13 cellular contexts compared by ENCODE assay signal in the genomic region with DNA sequence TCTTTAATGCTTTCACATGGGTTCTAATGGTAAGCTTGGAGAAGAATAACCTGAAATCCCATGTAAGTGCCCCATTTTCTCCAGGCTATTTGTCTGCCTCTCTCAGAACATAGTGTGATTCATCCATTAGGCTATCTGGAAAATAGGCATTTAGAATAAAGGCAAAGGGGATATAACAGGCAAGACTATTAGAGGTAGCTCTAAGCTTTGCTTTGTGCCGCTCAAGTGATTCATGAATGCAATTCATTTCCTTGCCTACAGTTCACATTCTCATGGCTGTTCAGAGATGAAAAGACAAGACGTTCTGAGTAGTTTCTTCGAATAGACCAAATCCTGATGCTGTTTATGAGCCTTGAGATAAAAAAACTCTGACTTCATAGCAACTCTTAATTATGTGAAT.
DNase-seq lines count a peak whose midpoint lies in the region; ATAC-seq and TF ChIP-seq lines count a peak whose summit lies in the region.
"Had no signal": no experiment of that assay in that cellular context is flagged by ENCODE, and none has a peak within 500 bp of the region (broad histone marks: within the 10 kb centered on the region; RNA-seq: fewer than 3 reads in every experiment).

No MANE protein-coding gene starts in this region.

- H3K36me3 ChIP-seq in spleen = peaks cover 0 to 13% (median 0%) of the 10 kb centered on the region in 6 donors
- H3K36me3 ChIP-seq in neuronal stem cell (replicated peaks in 1 of 2; ENCODE audit: control insufficient read depth in 2 of 2, insufficient read depth in 2 of 2, low read length in 2 of 2) = no peaks in the 10 kb centered on the region
- H3K36me3 ChIP-seq: SJSA1 had no signal

- peaks cover 20% of the 10 kb centered on the region for H3K36me3 Mint-ChIP-seq in T-helper 1 cell treated with Interleukin-12 subunit alpha and Interleukin-12 subunit beta and Interleukin-4 antibody, amounts not matched to agents 30 μg/mL and 1 μg/mL, for 36 hours (ENCODE audit: low read depth)
- no peaks in the 10 kb centered on the region for H3K36me3 Mint-ChIP-seq in endothelial cell (ENCODE audit: low read depth, unreplicated experiment)

- no peak overlapping the region for H2AFZ ChIP-seq in neuronal stem cell (ENCODE audit: low read length)

- no peak for DNase-seq in activated CD4-positive, CD25-positive, alpha-beta regulatory T cell (lab: John Stamatoyannopoulos, UW)
- peak; percentile 26 for DNase-seq in epithelial cell of proximal tubule (ENCODE audit: low read depth)
- DNase-seq in spleen = no peak
- no peak for DNase-seq in endothelial cell (ENCODE audit: low spot score)
- no peak for DNase-seq in neuronal stem cell (ENCODE audit: low spot score)
- DNase-seq: activated CD4-positive, alpha-beta T cell treated with anti-CD3 and anti-CD28 coated beads, Interleukin-2, amount 50 U/mL, for 48 hours; body of pancreas; DMS 273 treated with DMSO at 0.1 percent for 48 hours; NCI-H510A treated with DMSO at 0.1 percent for 48 hours had no signal

- no peak overlapping the region for H3K18ac ChIP-seq in neuronal stem cell (ENCODE audit: low read length)

- H3K4me3 ChIP-seq in epithelial cell of proximal tubule (ENCODE audit: low read depth, low read length) (peak overlapping the region; percentile 16), spleen (no peak overlapping the region), neuronal stem cell (ENCODE audit: low read length in 2 of 2) (no peak overlapping the region)
- H3K4me3 ChIP-seq: body of pancreas, SJSA1 had no signal

- no peaks in the 10 kb centered on the region for H3K27me3 ChIP-seq in spleen (replicated peaks in 1 of 7)
- H3K27me3 ChIP-seq in neuronal stem cell (ENCODE audit: control insufficient read depth in 3 of 3, insufficient read depth in 3 of 3, low read depth in 1 of 3, low read length in 3 of 3) = no peaks in the 10 kb centered on the region
- H3K27me3 ChIP-seq: body of pancreas, SJSA1 had no signal

- H4K8ac ChIP-seq in neuronal stem cell (ENCODE audit: low read depth, low read length) = no peak overlapping the region

- H3K4me1 ChIP-seq in spleen (peaks cover 49 to 100% (median 96%) of the 10 kb centered on the region in 6 donors), neuronal stem cell (ENCODE audit: control insufficient read depth in 2 of 2, insufficient read depth in 1 of 2, low read depth in 1 of 2, low read length in 2 of 2) (peaks cover 0 to 4% of the 10 kb centered on the region in 2 donors)

- no peak overlapping the region for H2BK5ac ChIP-seq in neuronal stem cell (ENCODE audit: low read length)

- H2BK120ac ChIP-seq in neuronal stem cell (ENCODE audit: low read depth, low read length) = no peak overlapping the region

- ATAC-seq in activated CD4-positive, CD25-positive, alpha-beta regulatory T cell treated with anti-CD3 and anti-CD28 coated beads, Interleukin-2, amount 50 U/mL, for 24 hours = peak; percentile 14 to 37
- ATAC-seq in HG03354 (IDR thresholded peaks at IDR 0.05; ENCODE audit: poor library complexity, severe bottlenecking, unreplicated experiment) = no peak

- no peak for TF ChIP-seq POLR2A in spleen (IDR thresholded peaks at IDR 0.05)

- no peaks in the 10 kb centered on the region for H3K27me3 Mint-ChIP-seq in T-helper 1 cell treated with Interleukin-12 subunit alpha and Interleukin-12 subunit beta and Interleukin-4 antibody, amounts not matched to agents 30 μg/mL and 1 μg/mL, for 36 hours (ENCODE audit: low read depth)
- H3K27me3 Mint-ChIP-seq in endothelial cell (ENCODE audit: unreplicated experiment) = peaks cover 6% of the 10 kb centered on the region

- H4K91ac ChIP-seq in neuronal stem cell (ENCODE audit: low read depth, low read length, poor library complexity) = no peak overlapping the region

- 15 to 22% (median 20%) methylated on average over 3 of the region's 3 CpGs for WGBS in spleen, 5 donors
- WGBS in neuronal stem cell (ENCODE audit: extremely low coverage in 2 of 2, insufficient read length in 2 of 2, insufficient replicate concordance in 1 of 2), 2 donors = no CpG with 5 or more reads among the region's 3 CpGs

- H3K4ac ChIP-seq in neuronal stem cell (ENCODE audit: low read length) = no peak overlapping the region

- no peaks in the 10 kb centered on the region for H3K79me1 ChIP-seq in neuronal stem cell (ENCODE audit: low read depth, low read length)

- H2BK15ac ChIP-seq in neuronal stem cell (ENCODE audit: low read length) = no peak overlapping the region

- H3K9ac ChIP-seq in neuronal stem cell (ENCODE audit: low read depth, low read length, poor library complexity) = no peak overlapping the region

- H3K9me3 ChIP-seq in spleen = no peaks in the 10 kb centered on the region
- H3K9me3 ChIP-seq in neuronal stem cell (replicated peaks in 1 of 2; ENCODE audit: control insufficient read depth in 2 of 2, insufficient read depth in 1 of 2, low read depth in 1 of 2, low read length in 2 of 2) = no peaks in the 10 kb centered on the region
- H3K9me3 ChIP-seq: body of pancreas, SJSA1 had no signal

- no peak overlapping the region for H3K14ac ChIP-seq in neuronal stem cell (ENCODE audit: low read length)

- intact Hi-C loops in spleen (cut with DNase I; ENCODE audit: low total_unique reads) = no loop called here

- no peak overlapping the region for H3K4me2 ChIP-seq in neuronal stem cell (ENCODE audit: insufficient read depth, low read length, poor library complexity, severe bottlenecking)

- H3K4me3 Mint-ChIP-seq in T-helper 1 cell treated with Interleukin-12 subunit alpha and Interleukin-12 subunit beta and Interleukin-4 antibody, amounts not matched to agents 30 μg/mL and 1 μg/mL, for 36 hours = peak overlapping the region; percentile 63
- H3K4me3 Mint-ChIP-seq in endothelial cell (ENCODE audit: unreplicated experiment) = no peak overlapping the region

- H3K23ac ChIP-seq in neuronal stem cell (ENCODE audit: low read depth, low read length, poor library complexity) = no peak overlapping the region

- TF ChIP-seq CTCF in epithelial cell of proximal tubule (conservative IDR thresholded peaks at IDR 0.05; ENCODE audit: low read depth, low read length) (no peak), spleen (IDR thresholded peaks at IDR 0.05 in 8 of 11, conservative IDR thresholded peaks at IDR 0.05 in 3 of 11) (no peak), endothelial cell (IDR thresholded peaks at IDR 0.05; ENCODE audit: unreplicated experiment) (no peak)

- peak overlapping the region; percentile 93 for H3K27ac Mint-ChIP-seq in T-helper 1 cell treated with Interleukin-12 subunit alpha and Interleukin-12 subunit beta and Interleukin-4 antibody, amounts not matched to agents 30 μg/mL and 1 μg/mL, for 36 hours
- no peak overlapping the region for H3K27ac Mint-ChIP-seq in endothelial cell (ENCODE audit: unreplicated experiment)

- H3K27ac ChIP-seq in spleen = peak overlapping the region; percentile 69 to 93 (median 84)
- H3K27ac ChIP-seq in neuronal stem cell (replicated peaks; ENCODE audit: low read length) = no peak overlapping the region
- H3K27ac ChIP-seq: SJSA1 had no signal

- H2AK5ac ChIP-seq in neuronal stem cell (ENCODE audit: low read depth, low read length) = no peak overlapping the region

- H3K9me3 Mint-ChIP-seq in T-helper 1 cell treated with Interleukin-12 subunit alpha and Interleukin-12 subunit beta and Interleukin-4 antibody, amounts not matched to agents 30 μg/mL and 1 μg/mL, for 36 hours = no peaks in the 10 kb centered on the region
- no peaks in the 10 kb centered on the region for H3K9me3 Mint-ChIP-seq in endothelial cell (ENCODE audit: unreplicated experiment)

- H3K4me1 Mint-ChIP-seq in T-helper 1 cell treated with Interleukin-12 subunit alpha and Interleukin-12 subunit beta and Interleukin-4 antibody, amounts not matched to agents 30 μg/mL and 1 μg/mL, for 36 hours (ENCODE audit: low read depth) = peaks cover 88% of the 10 kb centered on the region
- H3K4me1 Mint-ChIP-seq in endothelial cell (ENCODE audit: unreplicated experiment) = peaks cover 33% of the 10 kb centered on the region

- no peak overlapping the region for H2BK12ac ChIP-seq in neuronal stem cell (ENCODE audit: low read length)
